10 cellular contexts compared by ENCODE assay signal in genomic region chr18:8912348-8913057, GRCh38.
A peak's percentile ranks its signal among the peaks of the same experiment; 100 is the strongest.
DNase-seq lines count a peak whose midpoint lies in the region; ATAC-seq and TF ChIP-seq lines count a peak whose summit lies in the region.
"Had no signal": no experiment of that assay in that cellular context is flagged by ENCODE, and none has a peak within 500 bp of the region (broad histone marks: within the 10 kb centered on the region; RNA-seq: fewer than 3 reads in every experiment).

No MANE protein-coding gene starts in this region.

- no peak for ATAC-seq in stimulated activated naive CD8-positive, alpha-beta T cell treated with anti-CD3 and anti-CD28 coated beads, Interleukin-15, Interleukin-2, amounts not matched to agents 100 U/mL and 50 U/mL, for 24 hours

- no peak overlapping the region for H3K27ac ChIP-seq in colonic mucosa

- intact Hi-C loops in colonic mucosa (cut with DNase I), result no loop called here

- no peaks in the 10 kb centered on the region for H3K4me1 ChIP-seq in colonic mucosa

- H3K36me3 ChIP-seq in H7 (replicated peaks; ENCODE audit: control insufficient read depth, insufficient read depth, low read length) (no peaks in the 10 kb centered on the region), colonic mucosa (no peaks in the 10 kb centered on the region)

- TF ChIP-seq CTCF in colonic mucosa (IDR thresholded peaks at IDR 0.05), result no peak

- no peak overlapping the region for H3K9ac ChIP-seq in colonic mucosa (ENCODE audit: low read depth in 2 of 2, low read length in 2 of 2)

- DNase-seq in DMS153 (lab: John Stamatoyannopoulos, UW) (peak; percentile 34), H7 (peak; percentile 43), NCI-H510A treated with DMSO at 0.1 percent for 48 hours (lab: John Stamatoyannopoulos, UW) (peak; percentile 98), left kidney (ENCODE audit: low read depth, low spot score) (peak; percentile 84), colonic mucosa (no peak)
- DNase-seq in stimulated activated CD4-positive, alpha-beta T cell treated with anti-CD3 and anti-CD28 coated beads, Interleukin-4, amount 100 ng/mL, for 1 hour, result no peak
- DNase-seq in stimulated activated naive CD8-positive, alpha-beta T cell treated with anti-CD3 and anti-CD28 coated beads, Interleukin-15, Interleukin-2, amounts not matched to agents 100 U/mL and 50 U/mL, for 24 hours, result no peak
- no peak for DNase-seq in stimulated activated CD4-positive, alpha-beta T cell treated with anti-CD3 and anti-CD28 coated beads, Interleukin-4, amount 100 ng/mL, for 24 hours
- DNase-seq: central memory CD4-positive, alpha-beta T cell; DMS53 had no signal

- H3K4me3 ChIP-seq in H7 (ENCODE audit: insufficient read depth, low read depth, low read length), result no peak overlapping the region
- H3K4me3 ChIP-seq in colonic mucosa, result no peak overlapping the region

- H3K9me3 ChIP-seq in colonic mucosa, result no peaks in the 10 kb centered on the region

- H3K27me3 ChIP-seq in H7 (ENCODE audit: control insufficient read depth, insufficient read depth, low read length) (no peaks in the 10 kb centered on the region), colonic mucosa (no peaks in the 10 kb centered on the region)

Comparison
In these comparisons a context has a peak if more than half of its experiments do, and no peak if none do; other contexts are left out.
1. DNase-seq: peak in DMS153 (single experiment), H7 (single experiment), NCI-H510A treated with DMSO at 0.1 percent for 48 hours (single experiment) and left kidney (single experiment); none in stimulated activated CD4-positive, alpha-beta T cell treated with anti-CD3 and anti-CD28 coated beads, Interleukin-4, amount 100 ng/mL, for 1 hour (single experiment), colonic mucosa (single experiment), stimulated activated naive CD8-positive, alpha-beta T cell treated with anti-CD3 and anti-CD28 coated beads, Interleukin-15, Interleukin-2, amounts not matched to agents 100 U/mL and 50 U/mL, for 24 hours (single experiment) and stimulated activated CD4-positive, alpha-beta T cell treated with anti-CD3 and anti-CD28 coated beads, Interleukin-4, amount 100 ng/mL, for 24 hours (single experiment).